ENCODE assay signal across 35 cellular contexts in the genomic region with DNA sequence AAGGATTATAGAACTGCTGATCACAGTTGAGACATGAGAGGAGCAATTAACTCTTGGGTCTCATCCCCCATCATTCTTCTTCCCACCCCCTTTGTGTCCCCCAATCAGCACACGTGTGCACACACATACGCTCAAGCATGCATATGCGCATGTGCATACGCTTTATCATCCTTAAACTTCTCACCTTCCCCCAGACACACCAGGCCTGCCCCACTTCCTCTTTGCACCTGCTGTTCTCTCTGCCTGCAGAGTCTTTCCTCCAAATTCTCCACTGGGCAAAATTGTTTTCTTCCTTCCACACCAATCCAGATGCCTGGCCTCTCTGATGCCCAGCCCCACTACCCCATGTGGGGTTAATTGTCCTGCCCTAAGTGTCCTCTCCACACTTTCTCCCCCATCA. TPM values are rescaled to one million over a fixed set of nuclear protein-coding genes. Genes with fewer than 3 reads are reported as not detected.
"Had no signal": no experiment of that assay in that cellular context is flagged by ENCODE, and none has a peak within 500 bp of the region (broad histone marks: within the 10 kb centered on the region; RNA-seq: fewer than 3 reads in every experiment).

No MANE protein-coding gene starts in this region.

- H3K4me3 Mint-ChIP-seq: activated B cell treated with CpG ODN at 0.5 μM for 24 hours; activated CD8-positive, alpha-beta T cell treated with anti-CD3 and anti-CD28 coated beads for 36 hours; activated naive CD4-positive, alpha-beta T cell treated with anti-CD3 and anti-CD28 coated beads for 36 hours; activated naive CD4-positive, alpha-beta T cell treated with anti-CD3 and anti-CD28 coated beads, Interleukin-2, amount 50 U/mL, for 24 hours; activated naive CD8-positive, alpha-beta T cell treated with anti-CD3 and anti-CD28 coated beads for 36 hours; activated naive CD8-positive, alpha-beta T cell treated with anti-CD3 and anti-CD28 coated beads, Interleukin-2, amount 50 U/mL, for 24 hours; activated T-cell treated with anti-CD3 and anti-CD28 coated beads, Interleukin-2, amount 50 U/mL, for 4 hours; activated T-helper 17 cell treated with anti-CD3 and anti-CD28 coated beads, Interleukin-2, amount 50 U/mL, for 72 hours; effector memory CD8-positive, alpha-beta T cell; T-helper 17 cell; T-helper 2 cell treated with Interferon-gamma antibody and Interleukin-4, amounts not matched to agents 5 μg/mL and 100 μg/mL, for 36 hours had no signal

- H3K4me3 ChIP-seq: adrenal gland, body of pancreas, esophagus muscularis mucosa, gastrocnemius medialis, heart left ventricle had no signal

- H3K9me3 ChIP-seq: adrenal gland, body of pancreas, esophagus muscularis mucosa, gastrocnemius medialis, heart left ventricle had no signal

- H3K27ac Mint-ChIP-seq: activated B cell treated with CpG ODN at 0.5 μM for 24 hours; activated CD8-positive, alpha-beta T cell treated with anti-CD3 and anti-CD28 coated beads for 36 hours; activated naive CD4-positive, alpha-beta T cell treated with anti-CD3 and anti-CD28 coated beads for 36 hours; activated naive CD4-positive, alpha-beta T cell treated with anti-CD3 and anti-CD28 coated beads, Interleukin-2, amount 50 U/mL, for 24 hours; activated naive CD8-positive, alpha-beta T cell treated with anti-CD3 and anti-CD28 coated beads for 36 hours; activated naive CD8-positive, alpha-beta T cell treated with anti-CD3 and anti-CD28 coated beads, Interleukin-2, amount 50 U/mL, for 24 hours; activated T-helper 17 cell treated with anti-CD3 and anti-CD28 coated beads, Interleukin-2, amount 50 U/mL, for 72 hours; effector memory CD8-positive, alpha-beta T cell; T-helper 17 cell; T-helper 2 cell treated with Interferon-gamma antibody and Interleukin-4, amounts not matched to agents 5 μg/mL and 100 μg/mL, for 36 hours had no signal

- H3K36me3 ChIP-seq: adrenal gland, esophagus muscularis mucosa, gastrocnemius medialis, heart left ventricle, WERI-Rb-1 had no signal

- H3K4me1 ChIP-seq: adrenal gland, body of pancreas, foreskin keratinocyte, gastrocnemius medialis, heart left ventricle had no signal

- H3K9me3 Mint-ChIP-seq: activated B cell treated with CpG ODN at 0.5 μM for 24 hours; activated CD8-positive, alpha-beta T cell treated with anti-CD3 and anti-CD28 coated beads for 36 hours; activated naive CD4-positive, alpha-beta T cell treated with anti-CD3 and anti-CD28 coated beads for 36 hours; activated naive CD4-positive, alpha-beta T cell treated with anti-CD3 and anti-CD28 coated beads, Interleukin-2, amount 50 U/mL, for 24 hours; activated naive CD8-positive, alpha-beta T cell treated with anti-CD3 and anti-CD28 coated beads for 36 hours; activated naive CD8-positive, alpha-beta T cell treated with anti-CD3 and anti-CD28 coated beads, Interleukin-2, amount 50 U/mL, for 24 hours; activated T-cell treated with anti-CD3 and anti-CD28 coated beads, Interleukin-2, amount 50 U/mL, for 4 hours; activated T-helper 17 cell treated with anti-CD3 and anti-CD28 coated beads, Interleukin-2, amount 50 U/mL, for 72 hours; effector memory CD8-positive, alpha-beta T cell; T-helper 2 cell treated with Interferon-gamma antibody and Interleukin-4, amounts not matched to agents 5 μg/mL and 100 μg/mL, for 36 hours had no signal

- H3K4me1 Mint-ChIP-seq: activated B cell treated with CpG ODN at 0.5 μM for 24 hours; activated naive CD4-positive, alpha-beta T cell treated with anti-CD3 and anti-CD28 coated beads, Interleukin-2, amount 50 U/mL, for 24 hours; activated naive CD8-positive, alpha-beta T cell treated with anti-CD3 and anti-CD28 coated beads for 36 hours; activated naive CD8-positive, alpha-beta T cell treated with anti-CD3 and anti-CD28 coated beads, Interleukin-2, amount 50 U/mL, for 24 hours; activated T-helper 17 cell treated with anti-CD3 and anti-CD28 coated beads, Interleukin-2, amount 50 U/mL, for 72 hours; T-helper 17 cell had no signal

- ATAC-seq: activated CD4-positive, CD25-positive, alpha-beta regulatory T cell treated with anti-CD3 and anti-CD28 coated beads, Interleukin-2, amount 50 U/mL, for 24 hours; activated CD8-positive, alpha-beta T cell treated with anti-CD3 and anti-CD28 coated beads for 36 hours; activated naive CD8-positive, alpha-beta T cell treated with anti-CD3 and anti-CD28 coated beads, Interleukin-2, amount 50 U/mL, for 24 hours; activated T-cell treated with anti-CD3 and anti-CD28 coated beads, Interleukin-2, amount 50 U/mL, for 4 hours; activated T-helper 17 cell treated with anti-CD3 and anti-CD28 coated beads, Interleukin-2, amount 50 U/mL, for 72 hours; body of pancreas; effector memory CD8-positive, alpha-beta T cell; foreskin keratinocyte; gastrocnemius medialis; heart left ventricle; T-helper 17 cell had no signal

- DNase-seq: activated B cell treated with CpG ODN at 0.5 μM for 24 hours; activated CD4-positive, alpha-beta T cell treated with anti-CD3 and anti-CD28 coated beads for 48 hours; activated CD4-positive, alpha-beta T cell treated with anti-CD3 and anti-CD28 coated beads, Interleukin-2, amount 50 U/mL, for 1 hour; activated CD4-positive, alpha-beta T cell treated with anti-CD3 and anti-CD28 coated beads, Interleukin-2, amount 50 U/mL, for 48 hours; activated CD8-positive, alpha-beta memory T cell treated with anti-CD3 and anti-CD28 coated beads for 24 hours; activated CD8-positive, alpha-beta T cell treated with anti-CD3 and anti-CD28 coated beads for 36 hours; activated effector memory CD4-positive, alpha-beta T cell treated with Interleukin-2 at 50 U/mL for 16 hours; activated gamma-delta T cell treated with Interleukin-2 at 50 U/mL for 16 hours; activated naive CD4-positive, alpha-beta T cell treated with anti-CD3 and anti-CD28 coated beads for 36 hours; activated naive CD8-positive, alpha-beta T cell treated with anti-CD3 and anti-CD28 coated beads for 36 hours; activated naive CD8-positive, alpha-beta T cell treated with anti-CD3 and anti-CD28 coated beads, Interleukin-2, amount 50 U/mL, for 24 hours; activated T-cell treated with anti-CD3 and anti-CD28 coated beads, Interleukin-2, amount 50 U/mL, for 4 hours; adrenal gland; amygdala; aorta; body of pancreas; caudate nucleus; cortex of kidney; dermis blood vessel endothelial cell; effector CD4-positive, alpha-beta T cell; effector memory CD8-positive, alpha-beta T cell; erythroblast; foreskin keratinocyte; gastrocnemius medialis; glutamatergic neuron; heart left ventricle; T-helper 17 cell; T1000; WERI-Rb-1 had no signal

- H3K36me3 Mint-ChIP-seq: activated naive CD4-positive, alpha-beta T cell treated with anti-CD3 and anti-CD28 coated beads, Interleukin-2, amount 50 U/mL, for 24 hours; activated naive CD8-positive, alpha-beta T cell treated with anti-CD3 and anti-CD28 coated beads for 36 hours had no signal

- H3K27ac ChIP-seq: adrenal gland, body of pancreas, esophagus muscularis mucosa, foreskin keratinocyte, gastrocnemius medialis, heart left ventricle, WERI-Rb-1 had no signal

- H3K27me3 ChIP-seq: adrenal gland, body of pancreas, esophagus muscularis mucosa had no signal

- FAIRE-seq: colon had no signal

RNA-seq across cellular contexts. Expression of a gene that starts 13.1 kb away (rescaled TPM):
- total RNA-seq: activated CD8-positive, alpha-beta T cell treated with anti-CD3 and anti-CD28 coated beads for 36 hours; activated naive CD4-positive, alpha-beta T cell treated with anti-CD3 and anti-CD28 coated beads for 36 hours; activated naive CD8-positive, alpha-beta T cell treated with anti-CD3 and anti-CD28 coated beads for 36 hours; activated T-cell treated with anti-CD3 and anti-CD28 coated beads, Interleukin-2, amount 50 U/mL, for 4 hours; activated T-helper 17 cell treated with anti-CD3 and anti-CD28 coated beads, Interleukin-2, amount 50 U/mL, for 72 hours had no signal
